Comparison of ENCODE assay signal across 8 cellular contexts in genomic region chr19:29211041-29211440, GRCh38. TPM values are rescaled to one million over a fixed set of nuclear protein-coding genes. Genes with fewer than 3 reads are reported as not detected.
DNase-seq lines count a peak whose midpoint lies in the region; ATAC-seq and TF ChIP-seq lines count a peak whose summit lies in the region.
"Not testable (repeated sequence)": the region's sequence is repeated elsewhere in the genome, so short reads cannot be mapped to it uniquely, and the experiment has no call there.

No MANE protein-coding gene starts in this region.

- not testable (repeated sequence) for H3K9me3 ChIP-seq in CD8-positive, alpha-beta memory T cell (ENCODE audit: low read length); endocrine pancreas (ENCODE audit: control insufficient read depth, low read length); neutrophil; suprapubic skin

- not testable (repeated sequence) for TF ChIP-seq EP300 in suprapubic skin (IDR thresholded peaks at IDR 0.05)

- H3K4me3 ChIP-seq in CD8-positive, alpha-beta memory T cell (ENCODE audit: low read length); neutrophil (ENCODE audit: low read depth in 1 of 2, low read length in 1 of 2): not testable (repeated sequence)
- H3K4me3 ChIP-seq in endocrine pancreas (ENCODE audit: control insufficient read depth, insufficient read depth, low read length) (peak overlapping the region; percentile 96), suprapubic skin (peak overlapping the region; percentile 93)

- not testable (repeated sequence) for H3K27me3 Mint-ChIP-seq in CD8-positive, alpha-beta memory T cell; IgD-negative memory B cell; WTC11 (ENCODE audit: low read depth); activated naive CD8-positive, alpha-beta T cell treated with anti-CD3 and anti-CD28 coated beads for 36 hours
- H3K27me3 Mint-ChIP-seq in immature natural killer cell (ENCODE audit: low read depth in 3 of 3) = peaks cover 2 to 14% (median 10%) of the 10 kb centered on the region in 3 donors

- not testable (repeated sequence) for TF ChIP-seq CTCF in WTC11 (IDR thresholded peaks at IDR 0.05); neutrophil (IDR thresholded peaks at IDR 0.05); suprapubic skin (IDR thresholded peaks at IDR 0.05)

- not testable (repeated sequence) for ATAC-seq in WTC11

- not testable (repeated sequence) for TF ChIP-seq POLR2A in suprapubic skin (IDR thresholded peaks at IDR 0.05)

- not testable (repeated sequence) for DNase-seq in CD8-positive, alpha-beta memory T cell; WTC11 (ENCODE audit: low spot score); activated naive CD8-positive, alpha-beta T cell treated with anti-CD3 and anti-CD28 coated beads for 36 hours; immature natural killer cell; suprapubic skin (ENCODE audit: low spot score in 2 of 2)

- CTCF ChIA-PET in CD8-positive, alpha-beta memory T cell (lab: Charles Lee); WTC11 (lab: Charles Lee): not testable (repeated sequence)

- H3K36me3 ChIP-seq in CD8-positive, alpha-beta memory T cell (ENCODE audit: insufficient read depth, low read length); endocrine pancreas (ENCODE audit: control insufficient read depth, insufficient read depth, low read length); neutrophil: not testable (repeated sequence)
- peaks cover 14% of the 10 kb centered on the region for H3K36me3 ChIP-seq in suprapubic skin

- POLR2A ChIA-PET in CD8-positive, alpha-beta memory T cell (lab: Charles Lee); WTC11 (lab: Charles Lee): not testable (repeated sequence)

- WGBS in suprapubic skin = 97% methylated on average over 3 of the region's 3 CpGs

- not testable (repeated sequence) for H3K27me3 ChIP-seq in CD8-positive, alpha-beta memory T cell (ENCODE audit: insufficient read depth, low read length, poor library complexity, severe bottlenecking); endocrine pancreas (ENCODE audit: control insufficient read depth, insufficient read depth, low read length); neutrophil; suprapubic skin

- peaks cover 52 to 67% (median 66%) of the 10 kb centered on the region in 3 donors for H3K4me1 Mint-ChIP-seq in CD8-positive, alpha-beta memory T cell
- peaks cover 32 to 37% (median 36%) of the 10 kb centered on the region in 3 donors for H3K4me1 Mint-ChIP-seq in IgD-negative memory B cell
- H3K4me1 Mint-ChIP-seq in WTC11 = peaks cover 55% of the 10 kb centered on the region
- H3K4me1 Mint-ChIP-seq in activated naive CD8-positive, alpha-beta T cell treated with anti-CD3 and anti-CD28 coated beads for 36 hours = peaks cover 37% of the 10 kb centered on the region
- H3K4me1 Mint-ChIP-seq in immature natural killer cell = peaks cover 53 to 66% of the 10 kb centered on the region in 2 donors

- H3K27ac ChIP-seq in CD8-positive, alpha-beta memory T cell (ENCODE audit: low read depth, low read length); suprapubic skin: not testable (repeated sequence)
- H3K27ac ChIP-seq in neutrophil = peak overlapping the region; percentile 88

- peaks cover 25% of the 10 kb centered on the region for H3K4me1 ChIP-seq in CD8-positive, alpha-beta memory T cell (ENCODE audit: insufficient read depth, low read length)
- not testable (repeated sequence) for H3K4me1 ChIP-seq in endocrine pancreas (ENCODE audit: control insufficient read depth, insufficient read depth, low read length)
- H3K4me1 ChIP-seq in neutrophil (ENCODE audit: control insufficient read depth in 1 of 2, insufficient read depth in 1 of 2, low read depth in 1 of 2, low read length in 1 of 2) (peaks cover 48 to 57% of the 10 kb centered on the region in 2 experiments), suprapubic skin (peaks cover 38% of the 10 kb centered on the region)

- H3K9me3 Mint-ChIP-seq in CD8-positive, alpha-beta memory T cell; IgD-negative memory B cell; WTC11; activated naive CD8-positive, alpha-beta T cell treated with anti-CD3 and anti-CD28 coated beads for 36 hours; immature natural killer cell: not testable (repeated sequence)

- H3K27ac Mint-ChIP-seq in CD8-positive, alpha-beta memory T cell = peak overlapping the region in 7 of 8 donors; percentile 97 to 99 (median 99)
- H3K27ac Mint-ChIP-seq in IgD-negative memory B cell (peak overlapping the region in 2 of 3 donors; percentile 90 to 99), WTC11 (peak overlapping the region; percentile 98), immature natural killer cell (peak overlapping the region; percentile 93 to 98 (median 97))
- peak overlapping the region; percentile 96 for H3K27ac Mint-ChIP-seq in activated naive CD8-positive, alpha-beta T cell treated with anti-CD3 and anti-CD28 coated beads for 36 hours

- not testable (repeated sequence) for H3K9ac ChIP-seq in endocrine pancreas (ENCODE audit: control insufficient read depth, insufficient read depth, low read length)

- H3K36me3 Mint-ChIP-seq in CD8-positive, alpha-beta memory T cell = peaks cover 10 to 43% (median 16%) of the 10 kb centered on the region in 3 donors
- peaks cover 14% of the 10 kb centered on the region for H3K36me3 Mint-ChIP-seq in IgD-negative memory B cell
- peaks cover 42% of the 10 kb centered on the region for H3K36me3 Mint-ChIP-seq in WTC11
- H3K36me3 Mint-ChIP-seq in activated naive CD8-positive, alpha-beta T cell treated with anti-CD3 and anti-CD28 coated beads for 36 hours = peaks cover 48% of the 10 kb centered on the region
- peaks cover 4 to 15% (median 9%) of the 10 kb centered on the region in 3 donors for H3K36me3 Mint-ChIP-seq in immature natural killer cell

- peak overlapping the region; percentile 93 to 100 (median 98) for H3K4me3 Mint-ChIP-seq in CD8-positive, alpha-beta memory T cell
- H3K4me3 Mint-ChIP-seq in IgD-negative memory B cell (peak overlapping the region; percentile 94 to 98 (median 94)), WTC11 (peak overlapping the region; percentile 98), immature natural killer cell (peak overlapping the region; percentile 91 to 97 (median 95))
- peak overlapping the region; percentile 99 for H3K4me3 Mint-ChIP-seq in activated naive CD8-positive, alpha-beta T cell treated with anti-CD3 and anti-CD28 coated beads for 36 hours

RNA-seq across cellular contexts. Expression of gene UQCRFS1, which starts 1.9 kb away (rescaled TPM):
- total RNA-seq in CD8-positive, alpha-beta memory T cell = 10 to 100 TPM; 48.5 to 51.0 TPM
- polyA plus RNA-seq in CD8-positive, alpha-beta memory T cell = 64.7 TPM
- polyA plus RNA-seq in IgD-negative memory B cell = 67.6 TPM
- total RNA-seq in WTC11 (2021) = 55.1 to 58.2 TPM (median 55.5 TPM) in 3 replicates
- 10 to 100 TPM; 58.6 to 60.1 TPM for total RNA-seq in activated naive CD8-positive, alpha-beta T cell treated with anti-CD3 and anti-CD28 coated beads for 36 hours
- 10 to 100 TPM; 68.0 to 95.0 (median 83.7) TPM for polyA plus RNA-seq in immature natural killer cell
- 10 to 100 TPM; 24.9 to 45.8 (median 40.1) TPM for total RNA-seq in suprapubic skin
